ENCODE assay signal across 11 cellular contexts in the genomic region with DNA sequence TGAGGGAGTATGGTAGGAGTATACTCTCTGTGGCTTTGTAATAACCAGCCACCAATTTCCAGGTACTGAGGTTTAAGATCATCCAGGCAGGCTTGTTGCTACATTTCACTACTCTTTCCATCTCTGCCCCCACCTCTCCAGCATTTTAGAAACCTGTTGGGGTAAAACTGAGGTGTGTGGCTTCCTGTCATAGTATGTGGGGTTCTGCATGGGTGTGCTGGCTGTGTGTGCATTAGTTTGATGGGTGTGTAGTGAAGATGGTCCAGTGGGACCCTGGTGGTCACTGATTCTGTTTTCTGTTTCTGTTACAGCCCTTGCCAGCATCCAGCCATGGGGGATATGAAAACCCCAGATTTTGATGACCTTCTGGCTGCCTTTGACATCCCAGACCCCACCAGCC.
"Had no signal": no experiment of that assay in that cellular context is flagged by ENCODE, and none has a peak within 500 bp of the region (broad histone marks: within the 10 kb centered on the region; RNA-seq: fewer than 3 reads in every experiment).

No MANE protein-coding gene starts in this region.

- H3K4me3 Mint-ChIP-seq: activated naive CD4-positive, alpha-beta T cell treated with anti-CD3 and anti-CD28 coated beads for 36 hours; mesothelial cell of epicardium; neural progenitor cell had no signal

- DNase-seq: activated naive CD4-positive, alpha-beta T cell treated with anti-CD3 and anti-CD28 coated beads for 36 hours; body of pancreas; lower lobe of right lung; ovary; stimulated activated CD4-positive, alpha-beta T cell treated with anti-CD3 and anti-CD28 coated beads, Interleukin-15, amount 100 ng/mL, for 24 hours; stimulated activated CD4-positive, alpha-beta T cell treated with anti-CD3 and anti-CD28 coated beads, Interleukin-4, amount 100 ng/mL, for 24 hours; SW 1271; T-helper 9 cell; thyroid gland had no signal

- H3K9me3 Mint-ChIP-seq: activated naive CD4-positive, alpha-beta T cell treated with anti-CD3 and anti-CD28 coated beads for 36 hours; mesothelial cell of epicardium; neural progenitor cell had no signal

- H3K4me1 Mint-ChIP-seq: mesothelial cell of epicardium had no signal

- H3K27ac ChIP-seq: body of pancreas, lower lobe of right lung, neural progenitor cell, ovary, thyroid gland had no signal

- H3K27ac Mint-ChIP-seq: activated naive CD4-positive, alpha-beta T cell treated with anti-CD3 and anti-CD28 coated beads for 36 hours; neural progenitor cell had no signal
